ENCODE assay signal across 1 cellular context in genomic region chr7:23022831-23023230, GRCh38.
TF ChIP-seq lines count a peak whose summit lies in the region.

No MANE protein-coding gene starts in this region.

TF ChIP-seq in IMR-90, 13 proteins besides CTCF, POLR2A, EP300 and RAD21 (continued from another document):
- no peak for TF ChIP-seq FOS (IDR thresholded peaks at IDR 0.05; ENCODE audit: low read depth, low read length)
- TF ChIP-seq NFE2L2 (IDR thresholded peaks at IDR 0.05; ENCODE audit: low read depth, low read length) = no peak
- no peak for TF ChIP-seq ELK1 (IDR thresholded peaks at IDR 0.05; ENCODE audit: borderline replicate concordance, low read depth, low read length)
- no peak for TF ChIP-seq MXI1 (IDR thresholded peaks at IDR 0.05; ENCODE audit: borderline replicate concordance, low read depth, low read length)
- no peak for TF ChIP-seq RFX5 (IDR thresholded peaks at IDR 0.05; ENCODE audit: low read depth, low read length)
- TF ChIP-seq MAFK (IDR thresholded peaks at IDR 0.05; ENCODE audit: low read depth, low read length) = no peak
- TF ChIP-seq BHLHE40 (IDR thresholded peaks at IDR 0.05; ENCODE audit: low read depth, low read length) = no peak
- no peak for TF ChIP-seq RCOR1 (IDR thresholded peaks at IDR 0.05; ENCODE audit: insufficient replicate concordance, low read length)
- no peak for TF ChIP-seq CEBPB (IDR thresholded peaks at IDR 0.05; ENCODE audit: low read depth, low read length)
- no peak for TF ChIP-seq MAZ (IDR thresholded peaks at IDR 0.05; ENCODE audit: borderline replicate concordance, low read depth, low read length)
- TF ChIP-seq SMC3 (IDR thresholded peaks at IDR 0.05; ENCODE audit: low read depth, low read length) = no peak
- TF ChIP-seq USF2 (IDR thresholded peaks at IDR 0.05; ENCODE audit: low read depth, low read length) = no peak
